Comparison of ENCODE assay signal across 1 cellular context in the genomic region with DNA sequence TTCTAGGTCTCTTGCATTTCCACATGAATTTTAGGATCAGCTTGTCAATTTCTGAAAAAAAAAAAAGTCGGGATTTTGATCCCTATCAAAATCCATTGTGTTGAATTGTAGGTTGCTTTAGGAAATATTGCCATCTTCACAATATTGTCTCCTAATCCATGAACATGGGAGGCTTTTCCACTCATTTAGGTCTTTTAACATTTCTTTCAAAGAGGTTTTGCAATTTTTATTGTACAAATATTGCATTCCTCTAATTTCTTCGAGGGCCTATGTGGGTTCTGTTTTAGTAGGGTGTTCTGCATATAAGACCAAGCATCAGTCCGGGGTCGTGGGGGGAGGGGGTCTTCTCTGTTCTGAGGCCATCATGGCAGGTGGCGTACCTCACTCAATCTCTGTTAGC.
TF ChIP-seq lines count a peak whose summit lies in the region.

No MANE protein-coding gene starts in this region.

TF ChIP-seq in K562, 482 proteins besides CTCF, POLR2A, EP300 and RAD21:
- TF ChIP-seq PURB (CRISPR knock-in tag; IDR thresholded peaks at IDR 0.05; ENCODE audit: low read depth) (no peak), CBX8 (IDR thresholded peaks at IDR 0.05; ENCODE audit: borderline replicate concordance, extremely low read depth, low read depth, low read length, poor library complexity, severe bottlenecking) (peak; percentile 46)
- TF ChIP-seq, protein P1, sequence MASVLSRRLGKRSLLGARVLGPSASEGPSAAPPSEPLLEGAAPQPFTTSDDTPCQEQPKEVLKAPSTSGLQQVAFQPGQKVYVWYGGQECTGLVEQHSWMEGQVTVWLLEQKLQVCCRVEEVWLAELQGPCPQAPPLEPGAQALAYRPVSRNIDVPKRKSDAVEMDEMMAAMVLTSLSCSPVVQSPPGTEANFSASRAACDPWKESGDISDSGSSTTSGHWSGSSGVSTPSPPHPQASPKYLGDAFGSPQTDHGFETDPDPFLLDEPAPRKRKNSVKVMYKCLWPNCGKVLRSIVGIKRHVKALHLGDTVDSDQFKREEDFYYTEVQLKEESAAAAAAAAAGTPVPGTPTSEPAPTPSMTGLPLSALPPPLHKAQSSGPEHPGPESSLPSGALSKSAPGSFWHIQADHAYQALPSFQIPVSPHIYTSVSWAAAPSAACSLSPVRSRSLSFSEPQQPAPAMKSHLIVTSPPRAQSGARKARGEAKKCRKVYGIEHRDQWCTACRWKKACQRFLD (CRISPR knock-in tag; IDR thresholded peaks at IDR 0.05): no peak
